Comparison of ENCODE assay signal across 8 cellular contexts in genomic region chr18:36130039-36130831, GRCh38. TPM values are rescaled to one million over a fixed set of nuclear protein-coding genes. Genes with fewer than 3 reads are reported as not detected.
DNase-seq lines count a peak whose midpoint lies in the region; ATAC-seq and TF ChIP-seq lines count a peak whose summit lies in the region.

No MANE protein-coding gene starts in this region.

- H3K4me1 ChIP-seq in heart left ventricle = peaks cover 0 to 37% (median 30%) of the 10 kb centered on the region in 12 donors

- peak overlapping the region; percentile 92 for H3K4me3 Mint-ChIP-seq in activated CD4-positive, alpha-beta memory T cell treated with anti-CD3 and anti-CD28 coated beads, Interleukin-2, amount 10 ng/mL, durations not matched to agents 7 days and 5 days

- H3K4me3 ChIP-seq in AG10803 (ENCODE audit: low read length) = peak overlapping the region; percentile 99
- peak overlapping the region; percentile 69 to 100 (median 90) for H3K4me3 ChIP-seq in heart left ventricle
- H3K4me3 ChIP-seq in skeletal muscle cell (ENCODE audit: low read depth, low read length) = peak overlapping the region; percentile 100

- POLR2A ChIA-PET in activated CD4-positive, alpha-beta memory T cell treated with anti-CD3 and anti-CD28 coated beads, Interleukin-2, amount 10 ng/mL, durations not matched to agents 7 days and 5 days (lab: Charles Lee) = interaction anchor here (0.6 to 3.9 kb wide), 9 partner anchors 10 to 633 kb away, joined by 3 to 21 read pairs (median 14); partner anchors contain the start of genes INO80C, RMP24 and RPRD1A

- WGBS in heart left ventricle, 4 donors = 2 to 4% (median 3%) methylated on average over 19 to 30 of the region's 30 CpGs

- peak; percentile 5 for DNase-seq in AG10803 (ENCODE audit: low read depth)
- no peak for DNase-seq in activated CD4-positive, alpha-beta memory T cell treated with anti-CD3 and anti-CD28 coated beads, Interleukin-2, amount 10 ng/mL, durations not matched to agents 7 days and 5 days
- no peak for DNase-seq in heart left ventricle
- no peak for DNase-seq in skeletal muscle cell (ENCODE audit: low read depth)
- DNase-seq in NCI-H1436 treated with DMSO at 0.1 percent for 48 hours (lab: John Stamatoyannopoulos, UW) = no peak
- DNase-seq in NCI-H1694 (lab: John Stamatoyannopoulos, UW) = no peak

- peaks cover 0 to 27% (median 16%) of the 10 kb centered on the region in 9 donors for H3K36me3 ChIP-seq in heart left ventricle

- peaks cover 55% of the 10 kb centered on the region for H3K4me1 Mint-ChIP-seq in activated CD4-positive, alpha-beta memory T cell treated with anti-CD3 and anti-CD28 coated beads, Interleukin-2, amount 10 ng/mL, durations not matched to agents 7 days and 5 days

- no peaks in the 10 kb centered on the region for H3K9me3 Mint-ChIP-seq in activated CD4-positive, alpha-beta memory T cell treated with anti-CD3 and anti-CD28 coated beads, Interleukin-2, amount 10 ng/mL, durations not matched to agents 7 days and 5 days

- ATAC-seq in GM18907 (IDR thresholded peaks at IDR 0.05; ENCODE audit: unreplicated experiment) (peak; percentile 30), HG03108 (IDR thresholded peaks at IDR 0.05; ENCODE audit: unreplicated experiment) (peak; percentile 6), heart left ventricle (peak; percentile 4 to 16 (median 8))

- H3K27ac ChIP-seq in heart left ventricle = peak overlapping the region; percentile 96 to 100 (median 99)

- H3K27me3 ChIP-seq in heart left ventricle = no peaks in the 10 kb centered on the region

- H3K9me3 ChIP-seq in heart left ventricle = no peaks in the 10 kb centered on the region

- peak overlapping the region; percentile 95 for H3K27ac Mint-ChIP-seq in activated CD4-positive, alpha-beta memory T cell treated with anti-CD3 and anti-CD28 coated beads, Interleukin-2, amount 10 ng/mL, durations not matched to agents 7 days and 5 days

- TF ChIP-seq POLR2A in heart left ventricle (IDR thresholded peaks at IDR 0.05) = no peak

- intact Hi-C loops in heart left ventricle (cut with DNase I) = loop anchor here in 2 of 10 donors (5.0 to 10.0 kb wide), 2 partner anchors 55 to 63 kb away; partner anchors contain the start of genes MOCOS (in 1 of the 2) and RPRD1A (in 1 of the 2)

- no peaks in the 10 kb centered on the region for H3K27me3 Mint-ChIP-seq in activated CD4-positive, alpha-beta memory T cell treated with anti-CD3 and anti-CD28 coated beads, Interleukin-2, amount 10 ng/mL, durations not matched to agents 7 days and 5 days

- TF ChIP-seq CTCF in AG10803 (conservative IDR thresholded peaks at IDR 0.05; ENCODE audit: low read length) (no peak), heart left ventricle (IDR thresholded peaks at IDR 0.05) (no peak)

- H3K36me3 Mint-ChIP-seq in activated CD4-positive, alpha-beta memory T cell treated with anti-CD3 and anti-CD28 coated beads, Interleukin-2, amount 10 ng/mL, durations not matched to agents 7 days and 5 days (ENCODE audit: low read depth) = peaks cover 31% of the 10 kb centered on the region

- CTCF ChIA-PET in activated CD4-positive, alpha-beta memory T cell treated with anti-CD3 and anti-CD28 coated beads, Interleukin-2, amount 10 ng/mL, durations not matched to agents 7 days and 5 days (lab: Charles Lee) = interaction anchor here (1.0 to 2.1 kb wide), 8 partner anchors 9 to 699 kb away, joined by 3 to 6 read pairs (median 3); partner anchors contain the start of genes KIAA1328 and TPGS2

RNA-seq across cellular contexts. Expression of gene ELP2, which starts 0.5 kb away (rescaled TPM):
- 10 to 100 TPM; 54.5 to 60.1 TPM for total RNA-seq in activated CD4-positive, alpha-beta memory T cell treated with anti-CD3 and anti-CD28 coated beads, Interleukin-2, amount 10 ng/mL, durations not matched to agents 7 days and 5 days
- total RNA-seq in heart left ventricle = 10 to 100 TPM; 26.2 to 60.7 (median 46.8) TPM
- 10 to 100 TPM; 32.6 to 39.8 TPM for polyA plus RNA-seq in heart left ventricle

RNA-seq across cellular contexts. Expression of gene SLC39A6, which starts 1.1 kb away (rescaled TPM):
- 10 to 100 TPM; 22.9 to 24.8 TPM for total RNA-seq in activated CD4-positive, alpha-beta memory T cell treated with anti-CD3 and anti-CD28 coated beads, Interleukin-2, amount 10 ng/mL, durations not matched to agents 7 days and 5 days
- 10 to 100 TPM; 11.1 to 22.3 (median 15.2) TPM for total RNA-seq in heart left ventricle
- polyA plus RNA-seq in heart left ventricle = 10 to 100 TPM in 1 of 2 donors, 1 to 10 TPM in 1; 2.4 to 28.8 TPM

RNA-seq across cellular contexts. Expression of gene MOCOS, which starts 57.1 kb away (rescaled TPM):
- under 1 TPM; 0.15 to 0.25 TPM for total RNA-seq in activated CD4-positive, alpha-beta memory T cell treated with anti-CD3 and anti-CD28 coated beads, Interleukin-2, amount 10 ng/mL, durations not matched to agents 7 days and 5 days
- total RNA-seq in heart left ventricle = 1 to 10 TPM in 1 of 9 donors, under 1 TPM in 8; 0.07 to 1.0 (median 0.25) TPM
- polyA plus RNA-seq in heart left ventricle = under 1 TPM; 0.27 to 0.37 TPM
